In the genomic region with DNA sequence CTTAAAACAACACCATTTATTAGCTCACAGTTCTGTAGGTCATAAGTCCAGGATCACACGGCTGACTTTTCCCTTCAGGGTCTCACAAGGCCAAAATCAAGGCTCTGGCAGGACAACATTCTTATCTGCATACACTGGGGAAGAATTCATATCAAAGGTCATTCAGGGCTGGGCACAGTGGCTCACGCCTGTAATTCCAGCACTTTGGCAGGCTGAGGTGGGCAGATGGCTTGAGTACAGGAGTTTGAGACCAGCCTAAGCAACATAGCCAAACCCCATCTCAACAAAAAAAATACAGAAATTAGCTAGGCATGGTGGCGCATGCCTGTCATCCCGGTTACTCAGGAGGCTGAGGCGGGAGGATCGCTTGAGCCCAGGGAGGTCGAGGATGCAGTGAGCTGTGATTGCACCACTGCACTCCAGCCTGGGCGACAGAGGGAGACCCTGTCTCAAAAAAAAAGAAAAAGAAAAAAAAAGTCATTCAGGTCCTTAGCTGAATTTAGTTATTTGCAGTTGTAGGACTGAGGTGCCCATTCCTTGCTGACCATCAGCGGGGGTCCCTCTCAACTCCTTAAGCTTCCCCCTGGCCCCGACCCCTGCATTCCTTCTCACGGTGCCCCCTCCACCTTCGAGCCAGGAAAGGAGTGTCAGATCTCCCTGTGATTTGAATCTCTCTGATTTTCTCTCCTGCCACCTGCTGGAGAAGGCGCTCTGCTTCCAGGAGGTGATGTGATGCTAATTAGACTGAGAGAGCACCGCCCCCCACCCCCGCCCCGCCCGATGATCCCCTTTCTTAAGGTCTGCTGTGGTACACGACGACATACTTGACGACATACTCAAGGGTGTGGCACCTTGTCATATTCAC, we compare ENCODE assay signal across 1 cellular context.
TF ChIP-seq lines count a peak whose summit lies in the region.

No MANE protein-coding gene starts in this region.

TF ChIP-seq in H1, 55 proteins besides CTCF, POLR2A, EP300 and RAD21:
- TF ChIP-seq HDAC6 (IDR thresholded peaks at IDR 0.05; ENCODE audit: low read depth, low read length) (no peak), TEAD4 (IDR thresholded peaks at IDR 0.05; ENCODE audit: low read depth, low read length) (peak; percentile 67), KDM1A (IDR thresholded peaks at IDR 0.05; ENCODE audit: borderline replicate concordance, low read length) (peak; percentile 22; the same call in 1 of the 2 replicates)
